Comparison of ENCODE assay signal across 25 cellular contexts in the genomic region with DNA sequence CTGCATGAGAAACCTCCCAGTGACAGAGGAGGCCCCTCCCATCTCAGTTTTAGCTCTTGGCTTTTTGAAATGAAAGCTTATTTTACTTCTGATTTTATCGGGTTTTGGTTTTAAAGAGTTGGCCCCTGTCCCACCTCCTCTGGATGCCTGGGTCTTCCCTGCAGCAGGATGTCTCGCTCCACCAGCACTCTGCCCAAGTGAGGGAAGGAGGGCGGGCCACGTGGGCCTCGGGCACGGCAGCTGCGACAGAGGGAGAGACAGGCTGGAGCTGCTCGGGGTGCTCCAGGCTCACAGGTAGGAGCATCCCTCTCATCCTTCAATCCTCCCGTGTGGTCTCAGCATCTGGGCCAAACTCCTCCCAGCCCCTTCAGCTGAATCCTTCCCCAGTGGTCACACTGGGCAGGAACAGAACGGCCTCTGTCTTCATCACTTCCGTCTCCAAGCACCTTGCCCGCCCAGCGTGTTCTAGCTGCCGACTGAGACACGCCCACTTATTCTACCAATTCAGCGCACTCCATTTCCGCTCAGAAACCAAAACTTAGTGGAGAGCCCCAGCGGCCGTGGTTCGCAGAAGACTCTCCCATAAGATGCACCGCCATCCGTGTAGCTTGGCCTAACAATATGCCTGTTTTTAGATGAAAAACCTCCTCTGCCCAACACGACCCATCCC.
DNase-seq lines count a peak whose midpoint lies in the region; ATAC-seq and TF ChIP-seq lines count a peak whose summit lies in the region.
"Had no signal": no experiment of that assay in that cellular context is flagged by ENCODE, and none has a peak within 500 bp of the region (broad histone marks: within the 10 kb centered on the region; RNA-seq: fewer than 3 reads in every experiment).

No MANE protein-coding gene starts in this region.

- no peaks in the 10 kb centered on the region for H4K20me1 ChIP-seq in GM23338 (replicated peaks; ENCODE audit: insufficient read depth)
- H4K20me1 ChIP-seq: BLaER1 treated with 17β-estradiol and CSF1 and Interleukin-3, amounts not matched to agents 10 nM and 100 nM had no signal

- no peaks in the 10 kb centered on the region for H3K4me1 Mint-ChIP-seq in activated T-cell treated with anti-CD3 and anti-CD28 coated beads, Interleukin-2, amount 50 U/mL, for 24 hours (ENCODE audit: low read depth)
- H3K4me1 Mint-ChIP-seq in activated T-cell treated with anti-CD3 and anti-CD28 coated beads, Interleukin-2, amount 50 U/mL, for 4 hours (ENCODE audit: low read depth) = no peaks in the 10 kb centered on the region
- no peaks in the 10 kb centered on the region; the same call in 2 of the 3 replicates for H3K4me1 Mint-ChIP-seq in GM23338
- H3K4me1 Mint-ChIP-seq: IgD-negative memory B cell had no signal

- no peaks in the 10 kb centered on the region for H3K36me3 Mint-ChIP-seq in activated T-cell treated with anti-CD3 and anti-CD28 coated beads, Interleukin-2, amount 50 U/mL, for 24 hours (ENCODE audit: low read depth)
- H3K36me3 Mint-ChIP-seq in activated T-cell treated with anti-CD3 and anti-CD28 coated beads, Interleukin-2, amount 50 U/mL, for 4 hours (ENCODE audit: insufficient read depth) = no peaks in the 10 kb centered on the region
- H3K36me3 Mint-ChIP-seq in GM23338 (ENCODE audit: low read depth) = peaks cover 57% of the 10 kb centered on the region
- H3K36me3 Mint-ChIP-seq: CD8-positive, alpha-beta T cell had no signal

- no peaks in the 10 kb centered on the region for H3F3A ChIP-seq in GM23338 (replicated peaks; ENCODE audit: low read depth)

- peaks cover 2% of the 10 kb centered on the region for H3K27me3 Mint-ChIP-seq in activated T-cell treated with anti-CD3 and anti-CD28 coated beads, Interleukin-2, amount 50 U/mL, for 24 hours
- H3K27me3 Mint-ChIP-seq in activated T-cell treated with anti-CD3 and anti-CD28 coated beads, Interleukin-2, amount 50 U/mL, for 4 hours (ENCODE audit: low read depth) = no peaks in the 10 kb centered on the region
- H3K27me3 Mint-ChIP-seq in GM23338 (ENCODE audit: insufficient read depth, low read depth, poor library complexity) = peaks cover 5% of the 10 kb centered on the region
- H3K27me3 Mint-ChIP-seq: IgD-negative memory B cell had no signal

- ATAC-seq in activated T-cell treated with anti-CD3 and anti-CD28 coated beads, Interleukin-2, amount 50 U/mL, for 4 hours = no peak
- ATAC-seq in GM19452 (IDR thresholded peaks at IDR 0.05; ENCODE audit: unreplicated experiment) = no peak
- ATAC-seq in GM18498 (IDR thresholded peaks at IDR 0.05; ENCODE audit: unreplicated experiment) = no peak
- ATAC-seq in GM23338 = no peak
- ATAC-seq: A549; CD8-positive, alpha-beta T cell; HCT116; PC-3 had no signal

- no peaks in the 10 kb centered on the region for H3K27me3 ChIP-seq in GM23338 (ENCODE audit: insufficient read depth)
- H3K27me3 ChIP-seq: BLaER1 treated with 17β-estradiol and CSF1 and Interleukin-3, amounts not matched to agents 10 nM and 100 nM had no signal

- H3K27ac Mint-ChIP-seq in activated T-cell treated with anti-CD3 and anti-CD28 coated beads, Interleukin-2, amount 50 U/mL, for 24 hours = no peak overlapping the region
- no peak overlapping the region for H3K27ac Mint-ChIP-seq in GM23338
- H3K27ac Mint-ChIP-seq: CD8-positive, alpha-beta T cell; IgD-negative memory B cell had no signal

- no peaks in the 10 kb centered on the region for H3K79me2 ChIP-seq in GM23338 (replicated peaks; ENCODE audit: insufficient read depth)

- H3K36me3 ChIP-seq in GM23338 (ENCODE audit: insufficient read depth) = no peaks in the 10 kb centered on the region
- H3K36me3 ChIP-seq: BLaER1 treated with 17β-estradiol and CSF1 and Interleukin-3, amounts not matched to agents 10 nM and 100 nM had no signal

- H3K4me2 ChIP-seq in GM23338 = no peak overlapping the region
- H3K4me2 ChIP-seq: A549 had no signal

- peak; percentile 3 for DNase-seq in activated T-cell treated with anti-CD3 and anti-CD28 coated beads, Interleukin-2, amount 50 U/mL, for 24 hours
- no peak for DNase-seq in activated T-cell treated with anti-CD3 and anti-CD28 coated beads, Interleukin-2, amount 50 U/mL, for 4 hours
- DNase-seq in DMS153 (lab: John Stamatoyannopoulos, UW) (peak; percentile 39), HT1080 (ENCODE audit: low read depth) (peak; percentile 15), mesenteric fat pad (ENCODE audit: low spot score) (peak; percentile 55), GM23338 (ENCODE audit: low spot score) (no peak)
- DNase-seq: Calu3; CD8-positive, alpha-beta T cell; GOT3; Karpas-422; MV-4-11; NCI-H1417; NCI-H187; NCI-H2107; NCI-H510A treated with DMSO at 0.1 percent for 48 hours; NCI-H774; PC-3 had no signal

- no peaks in the 10 kb centered on the region for H3K9me2 ChIP-seq in GM23338 (ENCODE audit: insufficient read depth)

- peaks cover 4% of the 10 kb centered on the region for H3K9me3 Mint-ChIP-seq in activated T-cell treated with anti-CD3 and anti-CD28 coated beads, Interleukin-2, amount 50 U/mL, for 24 hours
- H3K9me3 Mint-ChIP-seq in activated T-cell treated with anti-CD3 and anti-CD28 coated beads, Interleukin-2, amount 50 U/mL, for 4 hours = no peaks in the 10 kb centered on the region
- H3K9me3 Mint-ChIP-seq in GM23338 = peaks cover 98% of the 10 kb centered on the region
- H3K9me3 Mint-ChIP-seq: CD8-positive, alpha-beta T cell had no signal

- no peak overlapping the region for H3K4me3 Mint-ChIP-seq in activated T-cell treated with anti-CD3 and anti-CD28 coated beads, Interleukin-2, amount 50 U/mL, for 24 hours
- H3K4me3 Mint-ChIP-seq in activated T-cell treated with anti-CD3 and anti-CD28 coated beads, Interleukin-2, amount 50 U/mL, for 4 hours = no peak overlapping the region
- no peak overlapping the region for H3K4me3 Mint-ChIP-seq in GM23338
- H3K4me3 Mint-ChIP-seq: CD8-positive, alpha-beta T cell had no signal

- H3K27ac ChIP-seq in GM23338 (ENCODE audit: low read depth) = no peak overlapping the region
- H3K27ac ChIP-seq: A549; BLaER1 treated with 17β-estradiol and CSF1 and Interleukin-3, amounts not matched to agents 10 nM and 100 nM; HL-60; RWPE1 had no signal

- TF ChIP-seq CTCF in GM23338 (conservative IDR thresholded peaks at IDR 0.05; ENCODE audit: low read depth in 2 of 2) = no peak

- H2AFZ ChIP-seq in GM23338 = no peak overlapping the region

- H3K4me1 ChIP-seq in GM23338 (ENCODE audit: insufficient read depth) = no peaks in the 10 kb centered on the region
- H3K4me1 ChIP-seq: A549 had no signal

- no peak overlapping the region for H3K4me3 ChIP-seq in GM23338
- H3K4me3 ChIP-seq: A549; BLaER1 treated with 17β-estradiol and CSF1 and Interleukin-3, amounts not matched to agents 10 nM and 100 nM had no signal

TF ChIP-seq in GM23338, 12 proteins besides CTCF, POLR2A, EP300 and RAD21 (continues in another document):
- TF ChIP-seq CREB1 (CRISPR knock-in tag; IDR thresholded peaks at IDR 0.05; ENCODE audit: low read depth) (no peak), NANOG (IDR thresholded peaks at IDR 0.05; ENCODE audit: borderline replicate concordance) (no peak), JUNB (IDR thresholded peaks at IDR 0.05; ENCODE audit: unreplicated experiment) (no peak), STAT1 (IDR thresholded peaks at IDR 0.05; ENCODE audit: unreplicated experiment) (no peak)
- TF ChIP-seq, protein P1, sequence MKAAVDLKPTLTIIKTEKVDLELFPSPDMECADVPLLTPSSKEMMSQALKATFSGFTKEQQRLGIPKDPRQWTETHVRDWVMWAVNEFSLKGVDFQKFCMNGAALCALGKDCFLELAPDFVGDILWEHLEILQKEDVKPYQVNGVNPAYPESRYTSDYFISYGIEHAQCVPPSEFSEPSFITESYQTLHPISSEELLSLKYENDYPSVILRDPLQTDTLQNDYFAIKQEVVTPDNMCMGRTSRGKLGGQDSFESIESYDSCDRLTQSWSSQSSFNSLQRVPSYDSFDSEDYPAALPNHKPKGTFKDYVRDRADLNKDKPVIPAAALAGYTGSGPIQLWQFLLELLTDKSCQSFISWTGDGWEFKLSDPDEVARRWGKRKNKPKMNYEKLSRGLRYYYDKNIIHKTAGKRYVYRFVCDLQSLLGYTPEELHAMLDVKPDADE (IDR thresholded peaks at IDR 0.05) = no peak

Comparison
In these comparisons a context has a peak if more than half of its experiments do, and no peak if none do; other contexts are left out.
1. DNase-seq: peak in activated T-cell treated with anti-CD3 and anti-CD28 coated beads, Interleukin-2, amount 50 U/mL, for 24 hours (single experiment), DMS153 (single experiment), HT1080 (single experiment) and mesenteric fat pad (single experiment); none in activated T-cell treated with anti-CD3 and anti-CD28 coated beads, Interleukin-2, amount 50 U/mL, for 4 hours (single experiment) and GM23338 (single experiment).